In genomic region chr9:4119778-4120554, GRCh38 we compare ENCODE assay signal across 23 cellular contexts.
DNase-seq lines count a peak whose midpoint lies in the region; ATAC-seq and TF ChIP-seq lines count a peak whose summit lies in the region.
"Had no signal": no experiment of that assay in that cellular context is flagged by ENCODE, and none has a peak within 500 bp of the region (broad histone marks: within the 10 kb centered on the region; RNA-seq: fewer than 3 reads in every experiment).

No MANE protein-coding gene starts in this region.

- TF ChIP-seq CTCF in left ventricle myocardium inferior (IDR thresholded peaks at IDR 0.05; ENCODE audit: borderline replicate concordance) (no peak), foreskin keratinocyte (conservative IDR thresholded peaks at IDR 0.05) (no peak), mucosa of descending colon (IDR thresholded peaks at IDR 0.05) (no peak)

- H3K9me3 ChIP-seq in left ventricle myocardium inferior (replicated peaks), result no peaks in the 10 kb centered on the region
- no peaks in the 10 kb centered on the region for H3K9me3 ChIP-seq in mucosa of descending colon
- H3K9me3 ChIP-seq: MG63, SK-N-SH had no signal

- ATAC-seq in Right ventricle myocardium superior (ENCODE audit: poor library complexity) (no peak), foreskin keratinocyte (peak; percentile 68), mucosa of descending colon (peak; percentile 24)
- ATAC-seq: HCT116, K562 had no signal

- H3K36me3 ChIP-seq in left ventricle myocardium inferior, result no peaks in the 10 kb centered on the region
- no peaks in the 10 kb centered on the region for H3K36me3 ChIP-seq in mucosa of descending colon (ENCODE audit: low read depth)
- H3K36me3 ChIP-seq: MG63 had no signal

- H3K27ac ChIP-seq in left ventricle myocardium inferior (replicated peaks) (peak overlapping the region; percentile 60), foreskin keratinocyte (no peak overlapping the region)

- intact Hi-C loops in left ventricle myocardium inferior (cut with micrococcal nuclease), result no loop called here
- intact Hi-C loops in Right ventricle myocardium superior (cut with DNase I), result loop anchor here (10.0 kb wide), 1 partner anchor 385 kb away; no protein-coding TSS in a partner anchor
- intact Hi-C loops in mucosa of descending colon (cut with DNase I, micrococcal nuclease), result no loop called here

- H3K27me3 ChIP-seq in left ventricle myocardium inferior (ENCODE audit: low read depth) (no peaks in the 10 kb centered on the region), foreskin keratinocyte (no peaks in the 10 kb centered on the region)
- H3K27me3 ChIP-seq: MG63 had no signal

- DNase-seq in left ventricle myocardium inferior (no peak), Right ventricle myocardium superior (no peak), NCI-H69 (lab: John Stamatoyannopoulos, UW) (peak; percentile 23), foreskin keratinocyte (peak; percentile 22 to 42), mucosa of descending colon (no peak), occipital lobe (lab: John Stamatoyannopoulos, UW) (no peak), anterior cingulate cortex (lab: John Stamatoyannopoulos, UW) (no peak), NCI-H1436 (lab: John Stamatoyannopoulos, UW) (no peak)
- DNase-seq: C1 segment of cervical spinal cord; CD4-positive, alpha-beta memory T cell; COR-L47; DMS79 treated with DMSO at 0.1 percent for 48 hours; GF-D8; Kasumi-1; MG63; NCI-H1105 treated with DMSO at 0.1 percent for 48 hours; NCI-H2029; NCI-H2227 treated with DMSO at 0.1 percent for 48 hours; NCI-H526 treated with DMSO at 0.1 percent for 48 hours; SK-N-SH; SW 1271 had no signal

- H3K4me1 ChIP-seq in left ventricle myocardium inferior (peaks cover 8% of the 10 kb centered on the region), foreskin keratinocyte (peaks cover 18% of the 10 kb centered on the region), mucosa of descending colon (ENCODE audit: low read depth) (no peaks in the 10 kb centered on the region)

- H3K4me3 ChIP-seq in left ventricle myocardium inferior, result no peak overlapping the region
- H3K4me3 ChIP-seq in mucosa of descending colon, result no peak overlapping the region
- H3K4me3 ChIP-seq: K562, MG63 had no signal

Comparison
In these comparisons a context has a peak if more than half of its experiments do, and no peak if none do; other contexts are left out.
1. DNase-seq: peak in NCI-H69 (single experiment) and foreskin keratinocyte (2 of 2); none in left ventricle myocardium inferior (single experiment), Right ventricle myocardium superior (single experiment), mucosa of descending colon (0 of 3), occipital lobe (single experiment), anterior cingulate cortex (0 of 58) and NCI-H1436 (single experiment).